Comparison of ENCODE assay signal across 17 cellular contexts in the genomic region with DNA sequence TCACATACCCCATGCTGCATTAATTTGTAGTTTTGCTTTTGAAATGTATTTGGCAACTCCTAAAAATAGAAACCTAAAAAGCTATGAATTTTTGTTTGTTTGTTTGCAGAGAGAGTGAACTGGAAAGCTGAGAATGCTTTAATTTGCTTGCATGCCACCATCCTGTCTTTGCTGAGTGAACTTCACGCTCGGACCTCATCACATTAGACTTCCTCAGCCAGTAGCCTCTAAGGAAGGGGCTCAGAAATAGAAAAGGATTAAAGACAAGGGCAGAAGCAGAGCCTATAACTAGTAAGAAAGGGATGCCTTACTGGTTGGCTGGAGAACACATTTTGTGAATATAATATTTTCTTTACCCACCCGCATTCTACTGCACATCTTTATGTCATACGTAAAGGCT.
DNase-seq lines count a peak whose midpoint lies in the region; TF ChIP-seq lines count a peak whose summit lies in the region.
"Had no signal": no experiment of that assay in that cellular context is flagged by ENCODE, and none has a peak within 500 bp of the region (broad histone marks: within the 10 kb centered on the region; RNA-seq: fewer than 3 reads in every experiment).

No MANE protein-coding gene starts in this region.

- H3K27me3 ChIP-seq in HUES48 (ENCODE audit: control insufficient read depth, insufficient read depth, low read length) (no peaks in the 10 kb centered on the region), iPS-18a (ENCODE audit: control insufficient read depth, insufficient read depth, low read length) (no peaks in the 10 kb centered on the region), smooth muscle cell (ENCODE audit: low read depth) (no peaks in the 10 kb centered on the region)
- H3K27me3 ChIP-seq: SJSA1 had no signal

- H3F3A ChIP-seq in smooth muscle cell (ENCODE audit: low read depth): peaks cover 4% of the 10 kb centered on the region

- no peak for TF ChIP-seq CTCF in smooth muscle cell (IDR thresholded peaks at IDR 0.05; ENCODE audit: borderline replicate concordance, insufficient read depth, poor library complexity, severe bottlenecking)

- H4K20me1 ChIP-seq in smooth muscle cell (ENCODE audit: low read depth): no peaks in the 10 kb centered on the region

- H3K79me2 ChIP-seq in smooth muscle cell (ENCODE audit: low read depth): no peaks in the 10 kb centered on the region

- H3K36me3 ChIP-seq in HUES48 (ENCODE audit: control insufficient read depth, insufficient read depth, low read length): peaks cover 22% of the 10 kb centered on the region
- H3K36me3 ChIP-seq in iPS-18a (ENCODE audit: control insufficient read depth, low read depth, low read length): peaks cover 7% of the 10 kb centered on the region
- H3K36me3 ChIP-seq in smooth muscle cell (ENCODE audit: low read depth): no peaks in the 10 kb centered on the region
- H3K36me3 ChIP-seq: HAP-1, SJSA1 had no signal

- H3K4me2 ChIP-seq in smooth muscle cell: peak overlapping the region; percentile 32

- H2AFZ ChIP-seq in smooth muscle cell (ENCODE audit: low read depth): peak overlapping the region; percentile 60

- no peak for DNase-seq in smooth muscle cell (lab: John Stamatoyannopoulos, UW; ENCODE audit: unreplicated experiment)
- no peak for DNase-seq in COR-L47 (lab: John Stamatoyannopoulos, UW)
- no peak for DNase-seq in iPS-NIHi7 (ENCODE audit: extremely low spot score)
- DNase-seq in stimulated activated CD4-positive, alpha-beta T cell treated with anti-CD3 and anti-CD28 coated beads, Interleukin-15, amount 100 ng/mL, for 24 hours: no peak
- no peak for DNase-seq in activated CD4-positive, CD25-positive, alpha-beta regulatory T cell treated with anti-CD3 and anti-CD28 coated beads, Interleukin-2, amount 50 U/mL, for 72 hours
- DNase-seq: CD4-positive, CD25-positive, alpha-beta regulatory T cell; DMS53; KBM-7; MV-4-11; NCI-H187 treated with DMSO at 0.1 percent for 48 hours; NCI-H2171 treated with DMSO at 0.1 percent for 48 hours; NCI-H446 treated with DMSO at 0.1 percent for 48 hours had no signal

- H3K4me1 ChIP-seq in HUES48 (ENCODE audit: control insufficient read depth, insufficient read depth, low read length) (peaks cover 76% of the 10 kb centered on the region), iPS-18a (ENCODE audit: control insufficient read depth, low read depth, low read length) (peaks cover 59% of the 10 kb centered on the region), smooth muscle cell (ENCODE audit: low read depth) (peaks cover 25% of the 10 kb centered on the region)

- H3K9me3 ChIP-seq in HUES48 (ENCODE audit: control insufficient read depth, insufficient read depth, low read length) (no peaks in the 10 kb centered on the region), iPS-18a (ENCODE audit: control insufficient read depth, low read depth, low read length) (no peaks in the 10 kb centered on the region), smooth muscle cell (replicated peaks; ENCODE audit: low read depth) (no peaks in the 10 kb centered on the region)
- H3K9me3 ChIP-seq: HAP-1, SJSA1 had no signal

- peak overlapping the region; percentile 96 for H3K27ac ChIP-seq in HUES48 (ENCODE audit: low read depth, low read length)
- H3K27ac ChIP-seq in angular gyrus (ENCODE audit: low read depth, low read length): peak overlapping the region; percentile 7
- peak overlapping the region; percentile 66 for H3K27ac ChIP-seq in iPS-18a (ENCODE audit: low read length)
- H3K27ac ChIP-seq in smooth muscle cell (ENCODE audit: low read depth): no peak overlapping the region
- H3K27ac ChIP-seq: SJSA1 had no signal

- peak overlapping the region; percentile 64 for H3K9ac ChIP-seq in HUES48 (ENCODE audit: low read depth, low read length)
- H3K9ac ChIP-seq in iPS-18a (ENCODE audit: low read length): peak overlapping the region; percentile 63
- no peak overlapping the region for H3K9ac ChIP-seq in smooth muscle cell (ENCODE audit: low read depth)

- H3K4me3 ChIP-seq in HUES48 (ENCODE audit: low read depth, low read length): peak overlapping the region; percentile 56
- peak overlapping the region; percentile 63 for H3K4me3 ChIP-seq in iPS-18a (ENCODE audit: low read length)
- H3K4me3 ChIP-seq in smooth muscle cell: no peak overlapping the region
- H3K4me3 ChIP-seq: HAP-1, SJSA1 had no signal

- WGBS in smooth muscle cell (ENCODE audit: low lambda C conversion rate): 50% methylated on average over 4 of the region's 4 CpGs
